15 cellular contexts compared by ENCODE assay signal in the genomic region with DNA sequence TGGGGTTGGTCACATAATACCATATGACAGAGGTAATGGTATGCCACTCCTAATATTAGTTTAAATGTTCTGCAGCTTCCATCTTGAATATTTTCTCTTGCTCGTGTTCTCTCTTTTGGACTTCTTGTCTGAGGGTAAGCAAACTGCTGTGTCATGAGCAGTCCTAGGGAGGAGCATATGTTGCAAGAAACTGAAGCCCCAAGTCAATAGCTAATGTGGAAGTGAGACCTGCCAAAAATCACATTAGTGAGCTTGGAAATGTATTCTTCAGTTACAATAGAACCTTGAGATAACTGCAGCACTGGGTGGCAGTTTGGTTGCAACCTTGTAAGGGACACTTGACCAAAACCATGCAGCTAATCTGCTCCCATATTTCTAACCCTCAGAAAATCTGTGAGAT.
"Had no signal": no experiment of that assay in that cellular context is flagged by ENCODE, and none has a peak within 500 bp of the region (broad histone marks: within the 10 kb centered on the region; RNA-seq: fewer than 3 reads in every experiment).

No MANE protein-coding gene starts in this region.

- H3K9me3 ChIP-seq: adrenal gland, colonic mucosa, lower lobe of right lung, psoas muscle, right lobe of liver, vagina had no signal

- H3K4me1 ChIP-seq: adrenal gland, colonic mucosa, lower lobe of right lung, psoas muscle, right lobe of liver, transverse colon, vagina had no signal

- H3K27ac ChIP-seq: adrenal gland, colonic mucosa, lower lobe of right lung, psoas muscle, right lobe of liver, transverse colon, vagina, WERI-Rb-1 had no signal

- H3K27me3 ChIP-seq: adrenal gland, colonic mucosa, right lobe of liver, transverse colon, vagina had no signal

- ATAC-seq: activated CD4-positive, alpha-beta T cell treated with anti-CD3 and anti-CD28 coated beads for 36 hours; activated CD8-positive, alpha-beta T cell treated with anti-CD3 and anti-CD28 coated beads for 36 hours; activated T-cell treated with anti-CD3 and anti-CD28 coated beads, Interleukin-2, amount 50 U/mL, for 4 hours; left cardiac atrium; lower lobe of right lung; psoas muscle; right lobe of liver; stimulated activated naive CD8-positive, alpha-beta T cell treated with anti-CD3 and anti-CD28 coated beads, Interleukin-15, Interleukin-2, amounts not matched to agents 100 U/mL and 50 U/mL, for 24 hours had no signal

- DNase-seq: activated CD4-positive, alpha-beta T cell treated with anti-CD3 and anti-CD28 coated beads for 36 hours; activated CD8-positive, alpha-beta T cell treated with anti-CD3 and anti-CD28 coated beads for 36 hours; activated effector memory CD4-positive, alpha-beta T cell treated with Interleukin-2 at 50 U/mL for 16 hours; activated T-cell treated with anti-CD3 and anti-CD28 coated beads, Interleukin-2, amount 50 U/mL, for 4 hours; adrenal gland; colonic mucosa; left cardiac atrium; lower lobe of right lung; nephron progenitor cell; psoas muscle; right lobe of liver; stimulated activated naive CD8-positive, alpha-beta T cell treated with anti-CD3 and anti-CD28 coated beads, Interleukin-15, Interleukin-2, amounts not matched to agents 100 U/mL and 50 U/mL, for 24 hours; transverse colon; WERI-Rb-1 had no signal

- H3K36me3 ChIP-seq: adrenal gland, colonic mucosa, lower lobe of right lung, right lobe of liver, transverse colon, vagina, WERI-Rb-1 had no signal

- H3K4me3 ChIP-seq: adrenal gland, colonic mucosa, lower lobe of right lung, psoas muscle, right lobe of liver, transverse colon, vagina had no signal
